11 cellular contexts compared by ENCODE assay signal in the genomic region with DNA sequence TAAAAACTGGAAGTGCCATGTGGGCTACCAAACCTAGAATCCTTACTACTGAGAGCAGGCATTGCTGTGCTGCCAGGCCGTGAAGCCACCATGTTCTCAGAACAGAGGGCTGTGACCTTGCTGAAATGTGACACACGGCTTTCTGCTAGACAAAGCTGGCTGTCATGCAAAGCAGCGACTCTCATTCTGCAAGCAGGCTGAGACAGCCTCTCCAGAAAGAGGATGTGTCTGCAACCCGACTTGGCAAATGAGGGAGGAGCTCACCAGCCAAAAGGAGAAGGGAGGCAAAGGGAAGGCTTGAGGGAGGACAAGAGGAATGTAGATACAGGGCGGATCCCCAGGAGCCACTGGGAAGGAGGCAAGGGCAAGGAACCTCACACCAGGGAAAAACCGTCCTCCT.
DNase-seq lines count a peak whose midpoint lies in the region; ATAC-seq, FAIRE-seq and TF ChIP-seq lines count a peak whose summit lies in the region.
"Had no signal": no experiment of that assay in that cellular context is flagged by ENCODE, and none has a peak within 500 bp of the region (broad histone marks: within the 10 kb centered on the region; RNA-seq: fewer than 3 reads in every experiment).

No MANE protein-coding gene starts in this region.

- H2BK15ac ChIP-seq in H1 (ENCODE audit: low read length), result no peak overlapping the region

- H2AFZ ChIP-seq in H1 (ENCODE audit: low read length), result no peak overlapping the region

- WGBS in H1 (ENCODE audit: extremely low coverage in 1 of 2, insufficient coverage in 1 of 2, insufficient read length in 1 of 2, insufficient replicate concordance in 2 of 2, low coverage in 1 of 2, low lambda C conversion rate in 2 of 2, missing lambda C conversion rate in 1 of 2), 2 experiments, result 77% methylated on average over 5 of the region's 6 CpGs; no CpG with 5 or more reads in 1 of the 2 experiments
- WGBS in testis, 2 donors, result 50 to 55% methylated on average over 6 of the region's 6 CpGs

- no peak overlapping the region for H2BK120ac ChIP-seq in H1 (replicated peaks; ENCODE audit: low read depth, low read length)

- intact Hi-C loops in testis (cut with DNase I; ENCODE audit: low total_unique reads), result no loop called here

- H3K79me1 ChIP-seq in H1 (ENCODE audit: low read depth, low read length), result no peaks in the 10 kb centered on the region

- H3K4ac ChIP-seq in H1 (replicated peaks; ENCODE audit: insufficient read length, low read depth, low read length), result no peak overlapping the region

- H3K9me3 Mint-ChIP-seq in activated naive CD4-positive, alpha-beta T cell treated with anti-CD3 and anti-CD28 coated beads, Interleukin-2, amount 10 ng/mL, durations not matched to agents 7 days and 5 days, result no peaks in the 10 kb centered on the region

- no peaks in the 10 kb centered on the region for H3K79me2 ChIP-seq in H1 (ENCODE audit: control insufficient read depth in 1 of 2, insufficient read depth in 2 of 2, low read length in 2 of 2)

- TF ChIP-seq CTCF in H1 (IDR thresholded peaks at IDR 0.05; ENCODE audit: control extremely low read depth in 1 of 3, insufficient read depth in 1 of 3, low read depth in 1 of 3, low read length in 3 of 3) (no peak), testis (IDR thresholded peaks at IDR 0.05) (no peak)

- no peak overlapping the region for H3K56ac ChIP-seq in H1 (replicated peaks; ENCODE audit: insufficient read length, low read depth, low read length)

- H3K4me3 ChIP-seq in H1 (ENCODE audit: extremely low read depth in 1 of 4, insufficient read depth in 2 of 4, low read depth in 3 of 4, low read length in 4 of 4) (no peak overlapping the region), testis (no peak overlapping the region)

- H3K9ac ChIP-seq in H1 (replicated peaks in 1 of 4; ENCODE audit: extremely low read depth in 1 of 4, low read depth in 3 of 4, low read length in 3 of 4), result no peak overlapping the region

- H2BK5ac ChIP-seq in H1 (ENCODE audit: low read depth, low read length), result no peak overlapping the region

- no peak for TF ChIP-seq EP300 in H1 (IDR thresholded peaks at IDR 0.05; ENCODE audit: borderline replicate concordance in 1 of 2, low read depth in 2 of 2, low read length in 2 of 2)

- peak overlapping the region; percentile 24 for H3K27ac Mint-ChIP-seq in activated naive CD4-positive, alpha-beta T cell treated with anti-CD3 and anti-CD28 coated beads, Interleukin-2, amount 10 ng/mL, durations not matched to agents 7 days and 5 days

- POLR2A ChIA-PET in H1 (lab: Charles Lee; ENCODE audit: partially characterized antibody), result no interaction called here

- peak overlapping the region; percentile 63; the same call in 1 of the 2 replicates for H4K8ac ChIP-seq in H1 (ENCODE audit: extremely low read depth, insufficient read depth, low read length)

- H3K27me3 ChIP-seq in H1 (replicated peaks in 1 of 4; ENCODE audit: control insufficient read depth in 3 of 4, extremely low read depth in 1 of 4, insufficient read depth in 3 of 4, low read length in 3 of 4) (no peaks in the 10 kb centered on the region), testis (no peaks in the 10 kb centered on the region)

- TF ChIP-seq POLR2A in H1 (IDR thresholded peaks at IDR 0.05; ENCODE audit: control extremely low read depth in 1 of 2, low read depth in 2 of 2, low read length in 2 of 2), result no peak
- no peak for TF ChIP-seq POLR2A in testis (IDR thresholded peaks at IDR 0.05)

- H3K23me2 ChIP-seq in H1 (ENCODE audit: low read depth, low read length), result no peaks in the 10 kb centered on the region

- no peak overlapping the region for H3K4me3 Mint-ChIP-seq in activated naive CD4-positive, alpha-beta T cell treated with anti-CD3 and anti-CD28 coated beads, Interleukin-2, amount 10 ng/mL, durations not matched to agents 7 days and 5 days

- no peak overlapping the region for H2BK20ac ChIP-seq in H1 (ENCODE audit: low read length)

- DNase-seq in activated naive CD4-positive, alpha-beta T cell treated with anti-CD3 and anti-CD28 coated beads, Interleukin-2, amount 10 ng/mL, durations not matched to agents 7 days and 5 days, result no peak
- no peak for DNase-seq in activated naive CD4-positive, alpha-beta T cell (lab: John Stamatoyannopoulos, UW)
- DNase-seq in H1 (ENCODE audit: low read depth in 1 of 2, low spot score in 2 of 2), result no peak
- DNase-seq in testis, result peak; percentile 58
- no peak for DNase-seq in stimulated activated CD4-positive, alpha-beta T cell treated with anti-CD3 and anti-CD28 coated beads, Interleukin-4, amount 100 ng/mL, for 24 hours
- no peak for DNase-seq in NCI-H2171 treated with DMSO at 0.1 percent for 48 hours (lab: John Stamatoyannopoulos, UW)
- DNase-seq in NCI-H774 (lab: John Stamatoyannopoulos, UW), result no peak
- DNase-seq: NCI-H2029, PC-3 had no signal

- H3K27ac ChIP-seq in H1 (ENCODE audit: low read depth, low read length), result no peak overlapping the region
- H3K27ac ChIP-seq in testis, result peak overlapping the region in 1 of 2 donors; percentile 43

- no peak overlapping the region for H3K23ac ChIP-seq in H1 (ENCODE audit: insufficient read length)

- no peak overlapping the region for H4K5ac ChIP-seq in H1 (ENCODE audit: insufficient read length, low read depth, low read length)

- FAIRE-seq in H1 (lab: Jason Lieb, UNC), result no peak
- FAIRE-seq: endothelial cell of umbilical vein had no signal

- H3K9me3 ChIP-seq in H1 (ENCODE audit: insufficient read depth in 2 of 2, low read depth in 1 of 2, low read length in 1 of 2) (no peaks in the 10 kb centered on the region), testis (no peaks in the 10 kb centered on the region)

- no peak overlapping the region for H2BK12ac ChIP-seq in H1 (ENCODE audit: low read depth, low read length)

- H3K4me1 ChIP-seq in H1 (replicated peaks in 1 of 4; ENCODE audit: control insufficient read depth in 3 of 4, insufficient read depth in 4 of 4, low read length in 3 of 4), result peaks cover 0 to 14% (median 2%) of the 10 kb centered on the region in 4 experiments; a peak in 3 of 7 replicates
- H3K4me1 ChIP-seq in testis, result peaks cover 4% of the 10 kb centered on the region

- H3K36me3 Mint-ChIP-seq in activated naive CD4-positive, alpha-beta T cell treated with anti-CD3 and anti-CD28 coated beads, Interleukin-2, amount 10 ng/mL, durations not matched to agents 7 days and 5 days, result peaks cover 69% of the 10 kb centered on the region

- no peak overlapping the region for H3K14ac ChIP-seq in H1 (ENCODE audit: insufficient read length)

- H3K36me3 ChIP-seq in H1 (ENCODE audit: control insufficient read depth in 2 of 4, insufficient read depth in 4 of 4, low read length in 3 of 4) (peaks cover 0 to 3% (median 2%) of the 10 kb centered on the region in 4 experiments; a peak in 2 of 8 replicates), testis (ENCODE audit: low read depth, missing control alignments) (no peaks in the 10 kb centered on the region)

- CTCF ChIA-PET in activated naive CD4-positive, alpha-beta T cell treated with anti-CD3 and anti-CD28 coated beads, Interleukin-2, amount 10 ng/mL, durations not matched to agents 7 days and 5 days (lab: Charles Lee), result interaction anchor here (1.1 kb wide), 1 partner anchor 16 kb away, joined by 4 read pairs; no protein-coding TSS in a partner anchor
- CTCF ChIA-PET in H1 (lab: Charles Lee; ENCODE audit: partially characterized antibody), result interaction anchor here (0.9 to 2.5 kb wide), 5 partner anchors 15 to 459 kb away, joined by 3 to 7 read pairs (median 3); no protein-coding TSS in a partner anchor

- peak; percentile 70 for ATAC-seq in HG03108 (IDR thresholded peaks at IDR 0.05; ENCODE audit: unreplicated experiment)
- ATAC-seq: PC-3 had no signal

- H3K27me3 Mint-ChIP-seq in activated naive CD4-positive, alpha-beta T cell treated with anti-CD3 and anti-CD28 coated beads, Interleukin-2, amount 10 ng/mL, durations not matched to agents 7 days and 5 days, result no peaks in the 10 kb centered on the region

- H3K18ac ChIP-seq in H1 (ENCODE audit: extremely low read depth, low read length), result no peak overlapping the region

- no peak overlapping the region for H2AK5ac ChIP-seq in H1 (ENCODE audit: low read depth, low read length)

- no peaks in the 10 kb centered on the region for H3K4me1 Mint-ChIP-seq in activated naive CD4-positive, alpha-beta T cell treated with anti-CD3 and anti-CD28 coated beads, Interleukin-2, amount 10 ng/mL, durations not matched to agents 7 days and 5 days

- no peaks in the 10 kb centered on the region for H4K20me1 ChIP-seq in H1 (replicated peaks in 1 of 2; ENCODE audit: control insufficient read depth in 1 of 2, insufficient read depth in 2 of 2, low read length in 2 of 2)

- no peak overlapping the region for H3K4me2 ChIP-seq in H1 (ENCODE audit: insufficient read depth in 1 of 2, low read depth in 2 of 2, low read length in 2 of 2)

- no peak for TF ChIP-seq RAD21 in H1 (IDR thresholded peaks at IDR 0.05 in 1 of 2, conservative IDR thresholded peaks at IDR 0.05 in 1 of 2; ENCODE audit: low read depth in 2 of 2, low read length in 2 of 2)

- H4K91ac ChIP-seq in H1 (replicated peaks; ENCODE audit: insufficient read length, low read length), result no peak overlapping the region

TF ChIP-seq in H1, 55 proteins besides CTCF, POLR2A, EP300 and RAD21:
- TF ChIP-seq EGR1 (IDR thresholded peaks at IDR 0.05; ENCODE audit: borderline replicate concordance, low read depth, low read length) (no peak), SRF (IDR thresholded peaks at IDR 0.05; ENCODE audit: low read depth, low read length) (no peak), POLR2AphosphoS5 (IDR thresholded peaks at IDR 0.05; ENCODE audit: low read depth, low read length) (no peak), SP1 (IDR thresholded peaks at IDR 0.05; ENCODE audit: low read depth, low read length) (no peak), FOSL1 (IDR thresholded peaks at IDR 0.05; ENCODE audit: insufficient read depth, low read depth, low read length) (no peak), TCF12 (IDR thresholded peaks at IDR 0.05; ENCODE audit: low read depth, low read length) (no peak), NANOG (IDR thresholded peaks at IDR 0.05; ENCODE audit: insufficient read depth, low read depth, low read length, poor library complexity, severe bottlenecking) (no peak), SIN3A (conservative IDR thresholded peaks at IDR 0.05 in 1 of 2, IDR thresholded peaks at IDR 0.05 in 1 of 2; ENCODE audit: low read depth in 1 of 2, low read length in 2 of 2) (no peak)
